ENCODE assay signal across 10 cellular contexts in the genomic region with DNA sequence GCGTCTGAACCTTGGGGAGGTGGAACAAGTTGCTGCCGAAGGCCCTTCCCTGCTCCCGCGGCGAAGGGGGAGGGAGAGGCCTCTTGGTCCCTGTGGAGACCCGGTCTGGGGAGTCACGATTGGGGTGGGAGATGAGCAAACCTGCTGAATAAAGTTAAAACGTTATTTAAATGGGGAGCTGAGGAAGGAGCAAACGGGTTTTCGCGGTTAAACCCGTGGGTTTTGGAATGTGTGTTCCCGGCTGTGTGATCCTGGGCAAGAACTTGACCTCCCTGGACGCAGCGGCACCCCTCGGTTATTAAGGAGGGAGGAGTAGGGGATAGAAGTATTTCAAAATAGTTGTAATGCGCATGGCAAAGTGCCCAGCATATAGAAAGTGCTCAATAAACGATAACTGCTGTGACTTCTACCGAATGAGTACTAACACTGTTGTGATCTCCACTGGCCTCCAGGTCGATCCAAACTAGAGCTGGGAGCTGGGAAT. TPM values are rescaled to one million over a fixed set of nuclear protein-coding genes. Genes with fewer than 3 reads are reported as not detected.
DNase-seq lines count a peak whose midpoint lies in the region; ATAC-seq and TF ChIP-seq lines count a peak whose summit lies in the region.
"Had no signal": no experiment of that assay in that cellular context is flagged by ENCODE, and none has a peak within 500 bp of the region (broad histone marks: within the 10 kb centered on the region; RNA-seq: fewer than 3 reads in every experiment).

No MANE protein-coding gene starts in this region.

- CTCF ChIA-PET in Caco-2 (lab: Charles Lee) = interaction anchor here (2.1 kb wide), 1 partner anchor 17 kb away, joined by 5 read pairs; no protein-coding TSS in a partner anchor
- CTCF ChIA-PET in PC-9 (lab: Charles Lee) = no interaction called here

- intact Hi-C loops in Caco-2 (cut with micrococcal nuclease; ENCODE audit: unreplicated experiment) = loop anchor here (5.0 kb wide), 1 partner anchor 125 kb away; no protein-coding TSS in a partner anchor
- intact Hi-C loops in PC-9 (cut with micrococcal nuclease; ENCODE audit: unreplicated experiment) = loop anchor here (5.0 to 10.0 kb wide), 3 partner anchors 55 to 267 kb away; no protein-coding TSS in a partner anchor

- ATAC-seq in GM21786 (IDR thresholded peaks at IDR 0.05; ENCODE audit: unreplicated experiment) (no peak), GM21360 (IDR thresholded peaks at IDR 0.05; ENCODE audit: unreplicated experiment) (no peak), HG03135 (IDR thresholded peaks at IDR 0.05; ENCODE audit: unreplicated experiment) (no peak)

- BruUV-seq in Caco-2 (replicated peaks; lab: Mats Ljungman, UMichigan) (no TSS peak), PC-9 (replicated peaks; lab: Mats Ljungman, UMichigan) (no TSS peak)

- H3F3A ChIP-seq in PC-9 (ENCODE audit: insufficient read depth, low read depth) = no peaks in the 10 kb centered on the region; the same call in 1 of the 2 replicates

- peaks cover 14% of the 10 kb centered on the region for H3K4me1 Mint-ChIP-seq in Caco-2 (ENCODE audit: low read depth, unreplicated experiment)

- H3K4me1 ChIP-seq in Caco-2 (peaks cover 29% of the 10 kb centered on the region), PC-9 (replicated peaks; ENCODE audit: insufficient read depth) (0 out of 2 replicates have a peak, but pooled peaks cover 3% of the 10 kb centered on the region), esophagus (ENCODE audit: control insufficient read depth in 2 of 2, insufficient read depth in 2 of 2, low read length in 1 of 2) (peaks cover 0 to 20% of the 10 kb centered on the region in 2 donors), parathyroid adenoma (no peaks in the 10 kb centered on the region)

- no peaks in the 10 kb centered on the region for H3K9me3 Mint-ChIP-seq in Caco-2 (ENCODE audit: unreplicated experiment)

- TF ChIP-seq CTCF in Caco-2 (IDR thresholded peaks at IDR 0.05; ENCODE audit: insufficient read depth in 1 of 2, low read depth in 1 of 2, low read length in 1 of 2, severe bottlenecking in 1 of 2, unreplicated experiment in 1 of 2) = no peak
- no peak for TF ChIP-seq CTCF in PC-9 (conservative IDR thresholded peaks at IDR 0.05)
- no peak for TF ChIP-seq CTCF in parathyroid adenoma (IDR thresholded peaks at IDR 0.05)

- DNase-seq in Caco-2 (no peak), PC-9 (no peak), globus pallidus (ENCODE audit: low spot score) (no peak)
- DNase-seq: NCI-H774 had no signal

- no peaks in the 10 kb centered on the region for H4K20me1 ChIP-seq in PC-9 (ENCODE audit: insufficient read depth)

- H3K9ac ChIP-seq in parathyroid adenoma = no peak overlapping the region

- 25 to 27% methylated on average over 20 of the region's 20 CpGs for WGBS in esophagus, 2 donors

- H3K27ac ChIP-seq in PC-9 = no peak overlapping the region
- no peak overlapping the region for H3K27ac ChIP-seq in esophagus (ENCODE audit: low read depth in 2 of 2, low read length in 1 of 2)
- no peak overlapping the region for H3K27ac ChIP-seq in parathyroid adenoma

- H3K9me3 ChIP-seq in Caco-2 (no peaks in the 10 kb centered on the region), PC-9 (ENCODE audit: insufficient read depth, low read depth) (no peaks in the 10 kb centered on the region), esophagus (ENCODE audit: control insufficient read depth in 2 of 2, insufficient read depth in 1 of 2, low read depth in 1 of 2, low read length in 1 of 2) (no peaks in the 10 kb centered on the region), parathyroid adenoma (ENCODE audit: control insufficient read depth, low read length) (no peaks in the 10 kb centered on the region)

- H3K27me3 ChIP-seq in Caco-2 (replicated peaks; ENCODE audit: control insufficient read depth, insufficient read depth, low read length) (no peaks in the 10 kb centered on the region), PC-9 (ENCODE audit: insufficient read depth, low read depth) (peaks cover 18% of the 10 kb centered on the region), esophagus (ENCODE audit: control insufficient read depth in 1 of 2, insufficient read depth in 2 of 2, low read length in 2 of 2) (no peaks in the 10 kb centered on the region), parathyroid adenoma (ENCODE audit: control insufficient read depth, insufficient read depth, low read length) (no peaks in the 10 kb centered on the region)

- H3K36me3 ChIP-seq in Caco-2 (ENCODE audit: control insufficient read depth, insufficient read depth, low read length) (no peaks in the 10 kb centered on the region), PC-9 (ENCODE audit: low read depth) (no peaks in the 10 kb centered on the region), esophagus (ENCODE audit: control insufficient read depth in 2 of 2, insufficient read depth in 2 of 2, low read length in 1 of 2) (no peaks in the 10 kb centered on the region), parathyroid adenoma (ENCODE audit: control insufficient read depth, insufficient read depth, low read length) (no peaks in the 10 kb centered on the region)

- POLR2A ChIA-PET in Caco-2 (lab: Charles Lee) = no interaction called here
- POLR2A ChIA-PET in PC-9 (lab: Charles Lee; ENCODE audit: unreplicated experiment) = no interaction called here

- no peaks in the 10 kb centered on the region for H3K27me3 Mint-ChIP-seq in Caco-2 (ENCODE audit: insufficient read depth, unreplicated experiment)

- H3K4me3 Mint-ChIP-seq in Caco-2 (ENCODE audit: unreplicated experiment) = peak overlapping the region; percentile 72

- H3K4me2 ChIP-seq in PC-9 = peak overlapping the region; percentile 90
- peak overlapping the region; percentile 85 for H3K4me2 ChIP-seq in parathyroid adenoma (ENCODE audit: low read length)

- H3K4me3 ChIP-seq in Caco-2 (ENCODE audit: low read depth, low read length) (peak overlapping the region; percentile 53), PC-9 (peak overlapping the region; percentile 56; the same call in 1 of the 2 replicates), esophagus (ENCODE audit: low read depth in 1 of 2, low read length in 2 of 2) (peak overlapping the region; percentile 43 to 47), parathyroid adenoma (ENCODE audit: low read depth, low read length) (peak overlapping the region; percentile 46)

- no peaks in the 10 kb centered on the region for H3K9me2 ChIP-seq in PC-9 (ENCODE audit: insufficient read depth)

- H3K27ac Mint-ChIP-seq in Caco-2 (ENCODE audit: unreplicated experiment) = no peak overlapping the region

- H3K79me2 ChIP-seq in PC-9 (ENCODE audit: low read depth) = no peaks in the 10 kb centered on the region
- H3K79me2 ChIP-seq in parathyroid adenoma = no peaks in the 10 kb centered on the region

- H2AFZ ChIP-seq in PC-9 = peak overlapping the region; percentile 80
- H2AFZ ChIP-seq in parathyroid adenoma = peak overlapping the region; percentile 69

- no peaks in the 10 kb centered on the region for H3K36me3 Mint-ChIP-seq in Caco-2 (ENCODE audit: insufficient read depth, unreplicated experiment)

RNA-seq across cellular contexts. Expression of gene FAM110D, which starts 3.4 kb away (rescaled TPM):
- total RNA-seq in Caco-2 (2022) (0.12 and 0.16 TPM in 2 replicates), PC-9 (2021) (0.23 TPM in 1 of 2 replicates, not detected in the other)
- polyA plus RNA-seq in esophagus = 1 to 10 TPM in 1 of 2 donors, under 1 TPM in 1; 0.94 to 1.6 TPM

RNA-seq across cellular contexts. Expression of gene C1orf232, which starts 6.5 kb away (rescaled TPM):
- total RNA-seq in Caco-2 (2022) = not detected in 2 replicates
- total RNA-seq in PC-9 (2021) = not detected in 2 replicates
- not detected for polyA plus RNA-seq in esophagus
- total RNA-seq: dermis microvascular lymphatic vessel endothelial cell had no signal

RNA-seq across cellular contexts. Expression of gene ZNF593, which starts 7.4 kb away (rescaled TPM):
- total RNA-seq in Caco-2 (2022) (50.0 and 50.8 TPM in 2 replicates), PC-9 (2021) (37.0 and 55.9 TPM in 2 replicates)
- polyA plus RNA-seq in esophagus = 10 to 100 TPM; 42.3 to 63.3 TPM

RNA-seq across cellular contexts. Expression of gene ZNF593OS, which starts 9.4 kb away (rescaled TPM):
- 0.45 TPM in 1 of 2 replicates, not detected in the other for total RNA-seq in Caco-2 (2022)
- total RNA-seq in PC-9 (2021) = not detected in 2 replicates
- under 1 TPM; 0.12 to 0.22 TPM for polyA plus RNA-seq in esophagus
- total RNA-seq: dermis microvascular lymphatic vessel endothelial cell had no signal

RNA-seq across cellular contexts. Expression of gene CNKSR1, which starts 15.0 kb away (rescaled TPM):
- 15.6 and 16.1 TPM in 2 replicates for total RNA-seq in Caco-2 (2022)
- 31.6 and 33.4 TPM in 2 replicates for total RNA-seq in PC-9 (2021)
- polyA plus RNA-seq in esophagus = 10 to 100 TPM; 18.7 to 31.9 TPM
- total RNA-seq: dermis microvascular lymphatic vessel endothelial cell had no signal
